Comparison of ENCODE assay signal across 23 cellular contexts in the genomic region with DNA sequence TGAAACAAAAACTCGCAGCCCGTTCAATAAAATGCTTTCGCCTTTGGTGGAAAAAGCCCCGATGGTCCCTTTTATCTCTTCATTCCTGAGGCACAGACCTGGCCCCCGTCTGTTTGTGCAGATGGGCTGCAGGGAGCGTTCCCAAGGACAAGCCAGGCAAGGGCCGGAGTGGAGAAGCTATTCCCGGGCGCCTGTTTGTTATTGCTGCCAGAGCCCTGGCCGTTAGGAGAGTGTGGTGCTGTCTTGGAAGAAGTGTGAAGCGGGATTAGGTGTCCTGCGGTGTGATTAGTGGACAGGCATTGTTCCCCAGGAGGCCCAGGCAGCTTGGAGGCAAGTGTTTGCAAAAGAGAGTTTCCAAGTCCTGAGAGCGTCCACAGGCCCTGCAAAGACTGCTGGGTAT.
DNase-seq lines count a peak whose midpoint lies in the region; TF ChIP-seq lines count a peak whose summit lies in the region.
"Had no signal": no experiment of that assay in that cellular context is flagged by ENCODE, and none has a peak within 500 bp of the region (broad histone marks: within the 10 kb centered on the region; RNA-seq: fewer than 3 reads in every experiment).

No MANE protein-coding gene starts in this region.

- H3K27me3 Mint-ChIP-seq in neural progenitor cell (ENCODE audit: insufficient read depth, low read depth): peaks cover 6% of the 10 kb centered on the region
- H3K27me3 Mint-ChIP-seq: activated naive CD8-positive, alpha-beta T cell treated with anti-CD3 and anti-CD28 coated beads for 36 hours; effector memory CD8-positive, alpha-beta T cell had no signal

- no peaks in the 10 kb centered on the region for H3K9me3 Mint-ChIP-seq in neural progenitor cell
- H3K9me3 Mint-ChIP-seq: activated naive CD8-positive, alpha-beta T cell treated with anti-CD3 and anti-CD28 coated beads for 36 hours; activated T-helper 1 cell treated with anti-CD3 and anti-CD28 coated beads, Interleukin-12 subunit alpha, Interleukin-12 subunit beta, Interleukin-2, Interleukin-4 antibody, amounts not matched to agents 30 ng/mL and 10 ng/mL and 1 ng/mL, durations not matched to agents 14 hours and 24 hours and 36 hours; effector memory CD8-positive, alpha-beta T cell; HFFc6 had no signal

- H3K9me3 ChIP-seq in hepatocyte (ENCODE audit: low read depth) (no peaks in the 10 kb centered on the region), neural progenitor cell (ENCODE audit: low read depth) (no peaks in the 10 kb centered on the region)
- H3K9me3 ChIP-seq: thoracic aorta had no signal

- H3K9ac ChIP-seq in neural progenitor cell: no peak overlapping the region

- in situ Hi-C loops in GM13976 (cut with MboI; ENCODE audit: low sequenced_read_pairs, unreplicated experiment): no loop called here
- in situ Hi-C loops in astrocyte of the cerebellum (cut with HindIII; ENCODE audit: low sequenced_read_pairs): loop anchor here (25.0 kb wide), 1 partner anchor 445 kb away; a partner anchor contains a TSS

- H3K9me2 ChIP-seq in hepatocyte (replicated peaks; ENCODE audit: insufficient read depth): no peaks in the 10 kb centered on the region

- H3K27ac ChIP-seq in hepatocyte (peak overlapping the region; percentile 52), neural progenitor cell (peak overlapping the region; percentile 91)
- H3K27ac ChIP-seq: thoracic aorta had no signal

- H3K79me2 ChIP-seq in hepatocyte (no peaks in the 10 kb centered on the region), neural progenitor cell (ENCODE audit: low read depth) (no peaks in the 10 kb centered on the region)

- 31% methylated on average over 13 of the region's 13 CpGs for WGBS in hepatocyte (ENCODE audit: low lambda C conversion rate, missing lambda C conversion rate)

- H2AFZ ChIP-seq in hepatocyte (no peak overlapping the region), neural progenitor cell (replicated peaks) (no peak overlapping the region)

- H3K4me1 Mint-ChIP-seq in neural progenitor cell: peaks cover 21% of the 10 kb centered on the region

- TF ChIP-seq CTCF in GM13976 (IDR thresholded peaks at IDR 0.05; ENCODE audit: borderline replicate concordance, control extremely low read depth, extremely low read depth, insufficient read depth, missing control alignments): no peak
- TF ChIP-seq CTCF in astrocyte of the cerebellum (IDR thresholded peaks at IDR 0.05; ENCODE audit: low read depth, low read length, missing control alignments): no peak
- no peak for TF ChIP-seq CTCF in hepatocyte (IDR thresholded peaks at IDR 0.05; ENCODE audit: poor library complexity)
- no peak for TF ChIP-seq CTCF in neural progenitor cell (IDR thresholded peaks at IDR 0.05)

- no peaks in the 10 kb centered on the region for H4K20me1 ChIP-seq in hepatocyte (ENCODE audit: insufficient read depth, poor library complexity, severe bottlenecking)
- H4K20me1 ChIP-seq in neural progenitor cell (ENCODE audit: low read depth): no peaks in the 10 kb centered on the region

- peak overlapping the region; percentile 85 for H3K27ac Mint-ChIP-seq in neural progenitor cell
- H3K27ac Mint-ChIP-seq: activated T-helper 1 cell treated with anti-CD3 and anti-CD28 coated beads, Interleukin-12 subunit alpha, Interleukin-12 subunit beta, Interleukin-2, Interleukin-4 antibody, amounts not matched to agents 30 ng/mL and 10 ng/mL and 1 ng/mL, durations not matched to agents 14 hours and 24 hours and 36 hours; HFFc6 had no signal

- peaks cover 28% of the 10 kb centered on the region for H3F3A ChIP-seq in neural progenitor cell (ENCODE audit: low read depth)

- DNase-seq in GM13976 (ENCODE audit: low spot score) (peak; percentile 16), astrocyte of the cerebellum (ENCODE audit: low read depth) (peak; percentile 24), hepatocyte (ENCODE audit: low spot score) (no peak), neural progenitor cell (ENCODE audit: low spot score) (peak; percentile 85), NCI-H510A (lab: John Stamatoyannopoulos, UW) (no peak), COR-L47 (lab: John Stamatoyannopoulos, UW) (no peak)
- no peak for DNase-seq in activated CD4-positive, alpha-beta T cell treated with anti-CD3 and anti-CD28 coated beads, Interleukin-2, amount 50 U/mL, for 4 hours
- DNase-seq in effector CD4-positive, alpha-beta T cell: no peak
- DNase-seq: ACHN; activated naive CD8-positive, alpha-beta T cell treated with anti-CD3 and anti-CD28 coated beads for 36 hours; effector memory CD8-positive, alpha-beta T cell; HFFc6; hypothalamus; IMR-90; NCI-H1092; NCI-H187 treated with DMSO at 0.1 percent for 48 hours; nucleus accumbens; stimulated activated CD4-positive, alpha-beta T cell treated with anti-CD3 and anti-CD28 coated beads, Interleukin-4, amount 100 ng/mL, for 1 hour; stimulated activated naive CD4-positive, alpha-beta T cell; T1000 had no signal

- no peak overlapping the region for H3K4me3 ChIP-seq in astrocyte of the cerebellum (ENCODE audit: low read depth, low read length)
- no peak overlapping the region for H3K4me3 ChIP-seq in hepatocyte
- no peak overlapping the region for H3K4me3 ChIP-seq in neural progenitor cell
- H3K4me3 ChIP-seq: lung, thoracic aorta had no signal

- H3K4me2 ChIP-seq in hepatocyte: peak overlapping the region; percentile 31
- peak overlapping the region; percentile 62 for H3K4me2 ChIP-seq in neural progenitor cell

- H3K36me3 ChIP-seq in hepatocyte (replicated peaks; ENCODE audit: insufficient read depth, low read depth) (no peaks in the 10 kb centered on the region), neural progenitor cell (no peaks in the 10 kb centered on the region)
- H3K36me3 ChIP-seq: thoracic aorta had no signal

- H3K4me3 Mint-ChIP-seq in neural progenitor cell: peak overlapping the region; percentile 25
- H3K4me3 Mint-ChIP-seq: activated naive CD8-positive, alpha-beta T cell treated with anti-CD3 and anti-CD28 coated beads for 36 hours; activated T-helper 1 cell treated with anti-CD3 and anti-CD28 coated beads, Interleukin-12 subunit alpha, Interleukin-12 subunit beta, Interleukin-2, Interleukin-4 antibody, amounts not matched to agents 30 ng/mL and 10 ng/mL and 1 ng/mL, durations not matched to agents 14 hours and 24 hours and 36 hours; effector memory CD8-positive, alpha-beta T cell; HFFc6 had no signal

- H3K4me1 ChIP-seq in hepatocyte (ENCODE audit: insufficient read depth) (peaks cover 7% of the 10 kb centered on the region), neural progenitor cell (peaks cover 14% of the 10 kb centered on the region)

- H3K27me3 ChIP-seq in hepatocyte (no peaks in the 10 kb centered on the region), neural progenitor cell (no peaks in the 10 kb centered on the region)

- peaks cover 17% of the 10 kb centered on the region for H3K36me3 Mint-ChIP-seq in neural progenitor cell

Comparison
In these comparisons a context has a peak if more than half of its experiments do, and no peak if none do; other contexts are left out.
1. DNase-seq: peak in GM13976 (single experiment), astrocyte of the cerebellum (single experiment) and neural progenitor cell (single experiment); none in hepatocyte (single experiment), activated CD4-positive, alpha-beta T cell treated with anti-CD3 and anti-CD28 coated beads, Interleukin-2, amount 50 U/mL, for 4 hours (0 of 2), NCI-H510A (single experiment), effector CD4-positive, alpha-beta T cell (single experiment) and COR-L47 (single experiment).